Comparison of ENCODE assay signal across 8 cellular contexts in the genomic region with DNA sequence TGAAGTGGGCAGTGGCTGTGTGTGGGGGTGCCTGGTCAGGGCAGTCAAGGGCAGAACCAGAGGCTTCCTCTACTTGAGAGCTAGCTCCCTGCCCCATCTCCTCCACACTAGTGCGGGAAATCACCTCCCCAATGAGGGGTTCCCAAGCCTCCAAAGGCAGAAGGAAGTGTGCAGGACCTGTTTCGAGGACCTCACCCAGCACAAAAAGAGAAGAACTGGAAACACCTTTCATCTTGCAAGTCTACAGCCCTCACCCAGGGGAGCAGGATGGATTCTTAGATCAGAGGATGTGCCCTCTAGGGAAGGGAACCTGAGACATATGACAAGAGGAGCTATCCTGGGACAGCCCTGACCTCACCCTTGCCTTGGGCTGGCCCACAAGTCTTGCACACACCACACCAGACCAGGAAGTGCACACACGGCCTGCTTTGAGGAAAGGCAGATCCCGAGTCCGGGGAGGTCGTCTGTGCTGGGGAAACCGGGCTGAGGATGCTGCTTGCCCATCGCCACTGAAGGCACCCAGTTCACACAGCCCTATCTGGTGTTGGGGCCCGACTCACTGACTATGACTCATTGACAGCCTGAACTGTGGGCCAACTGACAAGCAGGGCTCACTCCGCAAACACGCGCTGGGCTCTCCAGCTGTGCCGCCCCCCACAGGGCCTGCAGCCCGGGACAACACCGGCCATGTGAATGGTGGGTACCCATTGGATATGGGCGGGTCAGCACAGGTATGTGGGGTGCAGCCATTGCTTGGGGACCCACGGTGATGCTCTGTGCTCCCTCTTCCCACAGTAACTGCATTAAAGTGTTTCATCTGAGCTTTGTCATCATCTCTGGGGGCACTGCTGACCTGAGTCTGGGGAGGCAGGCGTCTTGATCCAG. TPM values are rescaled to one million over a fixed set of nuclear protein-coding genes. Genes with fewer than 3 reads are reported as not detected.
DNase-seq lines count a peak whose midpoint lies in the region; ATAC-seq, FAIRE-seq and TF ChIP-seq lines count a peak whose summit lies in the region.

No MANE protein-coding gene starts in this region.

- H3K4me3 ChIP-seq in lower leg skin (ENCODE audit: low read depth, poor library complexity, severe bottlenecking): no peak overlapping the region

- peak overlapping the region; percentile 68 to 94 (median 88) for H3K27ac Mint-ChIP-seq in naive thymus-derived CD8-positive, alpha-beta T cell

- DNase-seq in GM03348 (ENCODE audit: low spot score) (peak; percentile 31), RCC 7860 (ENCODE audit: low spot score) (peak; percentile 89), NCI-H2196 (lab: John Stamatoyannopoulos, UW; ENCODE audit: unreplicated experiment) (no peak), C1 segment of cervical spinal cord (lab: John Stamatoyannopoulos, UW) (no peak), NCI-H446 treated with DMSO at 0.1 percent for 48 hours (lab: John Stamatoyannopoulos, UW) (no peak), lower leg skin (ENCODE audit: low spot score in 2 of 2) (no peak)
- peak; percentile 62 for DNase-seq in activated naive CD4-positive, alpha-beta T cell treated with anti-CD3 and anti-CD28 coated beads, Interleukin-2, amount 50 U/mL, for 16 hours
- DNase-seq in naive thymus-derived CD8-positive, alpha-beta T cell: peak in 2 of 10 donors; percentile 28 to 49

- no peaks in the 10 kb centered on the region for H3K9me3 Mint-ChIP-seq in naive thymus-derived CD8-positive, alpha-beta T cell

- no peak for TF ChIP-seq POLR2A in lower leg skin (IDR thresholded peaks at IDR 0.05)

- WGBS in lower leg skin, 2 donors: 55 to 81% methylated on average over 8 to 18 of the region's 18 CpGs

- H3K36me3 Mint-ChIP-seq in naive thymus-derived CD8-positive, alpha-beta T cell: peaks cover 0 to 34% (median 2%) of the 10 kb centered on the region in 3 donors

- POLR2A ChIA-PET in naive thymus-derived CD8-positive, alpha-beta T cell (lab: Charles Lee): interaction anchor here (0.7 to 1.3 kb wide), 3 partner anchors 61 to 123 kb away, joined by 3 read pairs; no protein-coding TSS in a partner anchor

- peaks cover 44 to 75% (median 62%) of the 10 kb centered on the region in 4 donors for H3K4me1 Mint-ChIP-seq in naive thymus-derived CD8-positive, alpha-beta T cell

- FAIRE-seq in RCC 7860 (lab: Jason Lieb, UNC): no peak

- intact Hi-C loops in lower leg skin (cut with DNase I; ENCODE audit: low total_unique reads): loop anchor here (10.0 kb wide), 1 partner anchor 193 kb away; no protein-coding TSS in a partner anchor

- TF ChIP-seq CTCF in lower leg skin (IDR thresholded peaks at IDR 0.05): no peak

- H3K4me3 Mint-ChIP-seq in naive thymus-derived CD8-positive, alpha-beta T cell: peak overlapping the region; percentile 75 to 93 (median 84)

- ATAC-seq in naive thymus-derived CD8-positive, alpha-beta T cell: peak in 1 of 2 donors; percentile 14

- no peaks in the 10 kb centered on the region for H3K27me3 Mint-ChIP-seq in naive thymus-derived CD8-positive, alpha-beta T cell

RNA-seq across cellular contexts. Expression of gene SAMD10, which starts 1.8 kb away (rescaled TPM):
- total RNA-seq in naive thymus-derived CD8-positive, alpha-beta T cell: 1 to 10 TPM; 7.7 to 9.3 TPM
- polyA plus RNA-seq in naive thymus-derived CD8-positive, alpha-beta T cell: 10 to 100 TPM in 1 of 3 donors, 1 to 10 TPM in 2; 7.4 to 15.4 (median 8.9) TPM
- 10 to 100 TPM in 3 of 4 donors, 1 to 10 TPM in 1; 8.1 to 11.3 (median 10.6) TPM for total RNA-seq in lower leg skin

RNA-seq across cellular contexts. Expression of gene PRPF6, which starts 3.3 kb away (rescaled TPM):
- 10 to 100 TPM; 91.1 to 93.3 TPM for total RNA-seq in naive thymus-derived CD8-positive, alpha-beta T cell
- 100 to 1,000 TPM in 1 of 3 donors, 10 to 100 TPM in 2; 67.2 to 110 (median 85.9) TPM for polyA plus RNA-seq in naive thymus-derived CD8-positive, alpha-beta T cell
- total RNA-seq in lower leg skin: 10 to 100 TPM; 66.8 to 88.3 (median 79.1) TPM

RNA-seq across cellular contexts. Expression of gene ZNF512B, which starts 7.9 kb away (rescaled TPM):
- 10 to 100 TPM; 17.7 to 19.4 TPM for total RNA-seq in naive thymus-derived CD8-positive, alpha-beta T cell
- 1 to 10 TPM in 1 of 3 donors, under 1 TPM in 2; 0.57 to 1.5 (median 0.59) TPM for polyA plus RNA-seq in naive thymus-derived CD8-positive, alpha-beta T cell
- total RNA-seq in lower leg skin: 10 to 100 TPM; 15.3 to 19.8 (median 16.7) TPM

RNA-seq across cellular contexts. Expression of gene UCKL1, which starts 21.4 kb away (rescaled TPM):
- 10 to 100 TPM; 48.2 to 50.9 TPM for total RNA-seq in naive thymus-derived CD8-positive, alpha-beta T cell
- 10 to 100 TPM; 19.8 to 28.3 (median 21.0) TPM for polyA plus RNA-seq in naive thymus-derived CD8-positive, alpha-beta T cell
- total RNA-seq in lower leg skin: 10 to 100 TPM; 28.1 to 44.3 (median 33.6) TPM

RNA-seq across cellular contexts. Expression of gene C20orf204, which starts 58.3 kb away (rescaled TPM):
- 1 to 10 TPM; 5.6 to 5.8 TPM for total RNA-seq in naive thymus-derived CD8-positive, alpha-beta T cell
- polyA plus RNA-seq in naive thymus-derived CD8-positive, alpha-beta T cell: under 1 TPM in 1 of 3 donors, not detected in 2; 0.54 TPM
- 1 to 10 TPM in 1 of 4 donors, under 1 TPM in 3; 0.39 to 1.8 (median 0.66) TPM for total RNA-seq in lower leg skin

Comparison
In these comparisons a context has a peak if more than half of its experiments do, and no peak if none do; other contexts are left out.
1. DNase-seq: peak in GM03348 (single experiment), RCC 7860 (single experiment) and activated naive CD4-positive, alpha-beta T cell treated with anti-CD3 and anti-CD28 coated beads, Interleukin-2, amount 50 U/mL, for 16 hours (single experiment); none in NCI-H2196 (single experiment), C1 segment of cervical spinal cord (0 of 14), NCI-H446 treated with DMSO at 0.1 percent for 48 hours (single experiment) and lower leg skin (0 of 2).